Comparison of ENCODE assay signal across 21 cellular contexts in the genomic region with DNA sequence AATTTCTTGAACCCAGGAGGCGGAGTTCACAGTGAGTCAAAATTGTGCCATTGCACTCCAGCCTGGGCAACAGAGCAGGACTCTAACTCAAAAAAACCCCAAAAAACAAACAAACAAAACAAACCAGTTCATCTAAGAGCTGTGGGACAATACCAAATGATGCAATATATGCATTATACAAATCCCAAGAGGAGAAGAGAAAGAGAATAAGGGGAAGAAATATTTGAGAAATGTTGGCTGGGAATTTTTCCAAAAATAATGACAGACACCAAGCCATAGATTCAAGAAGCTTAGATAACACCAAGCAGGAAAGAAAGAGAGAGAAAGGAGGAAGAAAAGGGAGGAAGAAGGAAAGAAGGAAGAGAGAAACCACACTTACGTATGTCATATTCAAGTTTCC.
A peak's percentile ranks its signal among the peaks of the same experiment; 100 is the strongest.
DNase-seq lines count a peak whose midpoint lies in the region; ATAC-seq, FAIRE-seq and TF ChIP-seq lines count a peak whose summit lies in the region.
"Had no signal": no experiment of that assay in that cellular context is flagged by ENCODE, and none has a peak within 500 bp of the region (broad histone marks: within the 10 kb centered on the region; RNA-seq: fewer than 3 reads in every experiment).

No MANE protein-coding gene starts in this region.

- H3K36me3 ChIP-seq in HepG2 (replicated peaks in 1 of 2; ENCODE audit: control insufficient read depth in 1 of 2, insufficient read depth in 2 of 2, low read length in 2 of 2) = no peaks in the 10 kb centered on the region
- H3K36me3 ChIP-seq in right lobe of liver = no peaks in the 10 kb centered on the region
- no peaks in the 10 kb centered on the region for H3K36me3 ChIP-seq in IMR-90 (ENCODE audit: control insufficient read depth, insufficient read depth, low read length)
- H3K36me3 ChIP-seq: BLaER1, HAP-1 had no signal

- no peak for DNase-seq in HepG2 (ENCODE audit: low spot score)
- DNase-seq in right lobe of liver = no peak
- no peak for DNase-seq in IMR-90
- DNase-seq in fibroblast of pulmonary artery (ENCODE audit: low read depth) = peak; percentile 58
- no peak for DNase-seq in natural killer cell
- DNase-seq: Caco-2; CD4-positive, CD25-positive, alpha-beta regulatory T cell; CD8-positive, alpha-beta T cell; DMS153; DND-41; EL; GDM1; GOT3; HFFc6 had no signal

- H3K79me2 ChIP-seq in HepG2 (ENCODE audit: insufficient read depth, low read length) = no peaks in the 10 kb centered on the region

- CTCF ChIA-PET in HepG2 (lab: Yijun Ruan, JAX; ENCODE audit: low intra/inter-chr PET ratio, low total read pairs) = no interaction called here
- CTCF ChIA-PET in IMR-90 (lab: Yijun Ruan, JAX) = interaction anchor here (0.8 kb wide), 1 partner anchor 10 kb away, joined by 4 read pairs; no protein-coding TSS in a partner anchor

- H3K23ac ChIP-seq in IMR-90 (ENCODE audit: low read depth, low read length) = no peak overlapping the region

- intact Hi-C loops in HepG2 (cut with micrococcal nuclease; ENCODE audit: unreplicated experiment) = no loop called here
- intact Hi-C loops in right lobe of liver (cut with DNase I) = no loop called here
- intact Hi-C loops in IMR-90 (cut with micrococcal nuclease) = no loop called here
- intact Hi-C loops in natural killer cell (cut with micrococcal nuclease) = loop anchor here (5.0 kb wide), 1 partner anchor 482 kb away; no protein-coding TSS in a partner anchor

- H2BK120ac ChIP-seq in IMR-90 (ENCODE audit: low read depth, low read length) = no peak overlapping the region

- BruUV-seq in HepG2 (replicated peaks; lab: Mats Ljungman, UMichigan) (no TSS peak), IMR-90 (replicated peaks; lab: Mats Ljungman, UMichigan) (no TSS peak)

- no peak overlapping the region for H3K9ac ChIP-seq in HepG2 (ENCODE audit: insufficient read depth, low read depth, low read length)
- no peak overlapping the region for H3K9ac ChIP-seq in IMR-90 (ENCODE audit: low read depth, low read length)
- H3K9ac ChIP-seq: BLaER1 had no signal

- H3K4ac ChIP-seq in IMR-90 (ENCODE audit: low read depth, low read length) = no peak overlapping the region

- dilution Hi-C loops in IMR-90 (cut with HindIII; ENCODE audit: low sequenced_read_pairs, unreplicated experiment) = no loop called here

- H4K91ac ChIP-seq in IMR-90 (ENCODE audit: insufficient read depth, low read depth, low read length) = no peak overlapping the region

- TF ChIP-seq CTCF in HepG2 (CRISPR knock-in tag; IDR thresholded peaks at IDR 0.05) = no peak
- TF ChIP-seq CTCF in right lobe of liver (IDR thresholded peaks at IDR 0.05) = no peak
- TF ChIP-seq CTCF in IMR-90 (conservative IDR thresholded peaks at IDR 0.05; ENCODE audit: low read depth, low read length) = no peak
- no peak for TF ChIP-seq CTCF in fibroblast of pulmonary artery (IDR thresholded peaks at IDR 0.05; ENCODE audit: low read length, missing control alignments)
- TF ChIP-seq CTCF in natural killer cell (IDR thresholded peaks at IDR 0.05) = no peak

- H3K27me3 Mint-ChIP-seq in natural killer cell (ENCODE audit: low read depth in 2 of 2) = peaks cover 0 to 2% of the 10 kb centered on the region in 2 donors

- H3K4me3 ChIP-seq in HepG2 (replicated peaks in 1 of 3; ENCODE audit: insufficient read depth in 1 of 3, low read depth in 2 of 3, low read length in 3 of 3) (no peak overlapping the region), right lobe of liver (no peak overlapping the region), IMR-90 (ENCODE audit: insufficient read depth, low read depth, low read length) (no peak overlapping the region), fibroblast of pulmonary artery (replicated peaks; ENCODE audit: low read depth, low read length) (no peak overlapping the region)
- H3K4me3 ChIP-seq: BLaER1, GM12878, HAP-1 had no signal

- POLR2A ChIA-PET in HepG2 (lab: Yijun Ruan, JAX) = no interaction called here
- POLR2A ChIA-PET in IMR-90 (lab: Charles Lee; ENCODE audit: unreplicated experiment) = no interaction called here

- H3K4me3 Mint-ChIP-seq in natural killer cell = no peak overlapping the region
- H3K4me3 Mint-ChIP-seq: B cell; CD8-positive, alpha-beta T cell; HFFc6 had no signal

- H3K27me3 ChIP-seq in HepG2 (ENCODE audit: control insufficient read depth in 1 of 2, insufficient read depth in 2 of 2, low read length in 2 of 2) = peaks cover 0 to 9% of the 10 kb centered on the region in 2 experiments; a peak in 2 of 5 replicates
- no peaks in the 10 kb centered on the region for H3K27me3 ChIP-seq in right lobe of liver
- no peaks in the 10 kb centered on the region for H3K27me3 ChIP-seq in IMR-90 (ENCODE audit: control insufficient read depth, insufficient read depth, low read length)
- H3K27me3 ChIP-seq: BLaER1 had no signal

- no peak for TF ChIP-seq POLR2A in HepG2 (IDR thresholded peaks at IDR 0.05; ENCODE audit: insufficient read depth in 1 of 2, low read depth in 2 of 2, low read length in 2 of 2)
- TF ChIP-seq POLR2A in right lobe of liver (IDR thresholded peaks at IDR 0.05) = no peak
- TF ChIP-seq POLR2A in IMR-90 (IDR thresholded peaks at IDR 0.05; ENCODE audit: low read depth, low read length) = no peak

- H3K9me3 ChIP-seq in HepG2 (ENCODE audit: low read length) = peaks cover 11% of the 10 kb centered on the region; the same call in 1 of the 2 replicates
- H3K9me3 ChIP-seq in right lobe of liver = no peaks in the 10 kb centered on the region
- peaks cover 5% of the 10 kb centered on the region; the same call in 1 of the 2 replicates for H3K9me3 ChIP-seq in IMR-90 (ENCODE audit: control insufficient read depth, insufficient read depth, low read length)

- no peak overlapping the region for H3K4me2 ChIP-seq in HepG2 (ENCODE audit: low read depth, low read length)
- no peak overlapping the region for H3K4me2 ChIP-seq in IMR-90 (ENCODE audit: low read depth, low read length)
- H3K4me2 ChIP-seq: BLaER1 had no signal

- no peaks in the 10 kb centered on the region for H3K9me1 ChIP-seq in IMR-90 (ENCODE audit: insufficient read depth, low read length)

- TF ChIP-seq RAD21 in HepG2 (CRISPR knock-in tag; IDR thresholded peaks at IDR 0.05) (no peak), IMR-90 (IDR thresholded peaks at IDR 0.05; ENCODE audit: low read length) (no peak)

- ATAC-seq in HepG2 (no peak), right lobe of liver (no peak), IMR-90 (ENCODE audit: low read depth) (no peak), natural killer cell (no peak), HG03025 (IDR thresholded peaks at IDR 0.05; ENCODE audit: low FRiP score, unreplicated experiment) (no peak)
- ATAC-seq: CD8-positive, alpha-beta T cell; GM12878 had no signal

- H2BK5ac ChIP-seq in IMR-90 (ENCODE audit: low read depth, low read length, poor library complexity, severe bottlenecking) = no peak overlapping the region

- H3K27ac Mint-ChIP-seq in natural killer cell = no peak overlapping the region
- H3K27ac Mint-ChIP-seq: B cell; CD8-positive, alpha-beta T cell; HFFc6 had no signal

- no peaks in the 10 kb centered on the region for H3K79me1 ChIP-seq in IMR-90 (ENCODE audit: low read depth in 1 of 2, low read length in 2 of 2)

- no peak for TF ChIP-seq EP300 in HepG2 (IDR thresholded peaks at IDR 0.05; ENCODE audit: low read depth in 2 of 2, low read length in 2 of 2)
- TF ChIP-seq EP300 in HepG2 (CRISPR knock-in tag; IDR thresholded peaks at IDR 0.05; ENCODE audit: borderline replicate concordance) = no peak

- H3K27ac ChIP-seq in HepG2 (ENCODE audit: extremely low read length, insufficient read depth, low read length) (no peak overlapping the region), right lobe of liver (no peak overlapping the region), IMR-90 (ENCODE audit: insufficient read depth, low read length) (no peak overlapping the region)
- H3K27ac ChIP-seq: BLaER1, C4-2B had no signal

- H3K4me1 ChIP-seq in HepG2 (ENCODE audit: insufficient read depth, low read length) (peaks cover 22% of the 10 kb centered on the region), right lobe of liver (no peaks in the 10 kb centered on the region), IMR-90 (ENCODE audit: control insufficient read depth, insufficient read depth, low read length) (no peaks in the 10 kb centered on the region)
- H3K4me1 ChIP-seq: HAP-1 had no signal

- H2AK5ac ChIP-seq in IMR-90 (ENCODE audit: low read depth, low read length) = no peak overlapping the region

- no peak overlapping the region for H2BK20ac ChIP-seq in IMR-90 (ENCODE audit: low read depth, low read length)

- no peaks in the 10 kb centered on the region for H3K36me3 Mint-ChIP-seq in natural killer cell
- H3K36me3 Mint-ChIP-seq: CD4-positive, CD25-positive, alpha-beta regulatory T cell had no signal

- in situ Hi-C loops in HepG2 (cut with HindIII; ENCODE audit: extremely low pct_ligation_motif_present, low pct_unique_long_range_greater_than_20kb) (no loop called here), IMR-90 (cut with MboI; ENCODE audit: low sequenced_read_pairs) (no loop called here)

- H3K9me3 Mint-ChIP-seq in natural killer cell = peaks cover 8% of the 10 kb centered on the region in 2 donors

- H4K8ac ChIP-seq in IMR-90 (ENCODE audit: low read depth in 2 of 2, low read length in 2 of 2) = no peak overlapping the region

- WGBS in HepG2 (ENCODE audit: low lambda C conversion rate) = 64% methylated on average over 2 of the region's 2 CpGs
- WGBS in right lobe of liver (ENCODE audit: insufficient coverage, low coverage, low lambda C conversion rate, missing lambda C conversion rate) = 91% methylated on average over 2 of the region's 2 CpGs
- WGBS in IMR-90 (ENCODE audit: extremely low coverage in 2 of 2, insufficient read length in 1 of 2), 2 experiments = no CpG with 5 or more reads among the region's 2 CpGs

- H3K18ac ChIP-seq in IMR-90 (ENCODE audit: low read depth, low read length) = no peak overlapping the region

- no peak overlapping the region for H2BK15ac ChIP-seq in IMR-90 (ENCODE audit: low read depth, low read length)

- no peak overlapping the region for H3K56ac ChIP-seq in IMR-90 (ENCODE audit: extremely low read depth, insufficient read depth, low read length)

- no peak overlapping the region for H4K5ac ChIP-seq in IMR-90 (ENCODE audit: low read depth, low read length)

- H2AFZ ChIP-seq in HepG2 (ENCODE audit: low read length) (no peak overlapping the region), IMR-90 (replicated peaks; ENCODE audit: low read length, poor library complexity) (no peak overlapping the region)

- peaks cover 27 to 28% of the 10 kb centered on the region in 2 donors for H3K4me1 Mint-ChIP-seq in natural killer cell

- no peak overlapping the region for H2AK9ac ChIP-seq in IMR-90 (replicated peaks; ENCODE audit: low read depth, low read length, poor library complexity)

- H4K20me1 ChIP-seq in HepG2 (ENCODE audit: insufficient read depth, low read length) (no peaks in the 10 kb centered on the region), IMR-90 (ENCODE audit: insufficient read depth, low read length) (no peaks in the 10 kb centered on the region)
- H4K20me1 ChIP-seq: BLaER1 had no signal

- no peak overlapping the region for H3K14ac ChIP-seq in IMR-90 (replicated peaks; ENCODE audit: low read depth, low read length)

- no peak for FAIRE-seq in HepG2 (lab: Jason Lieb, UNC)
- FAIRE-seq: GM12878, H54 had no signal

TF ChIP-seq in HepG2, 621 proteins besides CTCF, POLR2A, EP300 and RAD21 (continues in another document):
- TF ChIP-seq ATF7 (IDR thresholded peaks at IDR 0.05) (peak; percentile 60; the same call in 1 of the 2 replicates), ATF7 (CRISPR knock-in tag; IDR thresholded peaks at IDR 0.05) (no peak)

TF ChIP-seq in IMR-90, 13 proteins besides CTCF, POLR2A, EP300 and RAD21 (continues in another document):
- no peak for TF ChIP-seq CHD1 (IDR thresholded peaks at IDR 0.05; ENCODE audit: low read depth, low read length)
